In genomic region chr5:168219515-168220410, GRCh38 we compare ENCODE assay signal across 8 cellular contexts.
DNase-seq lines count a peak whose midpoint lies in the region; ATAC-seq and TF ChIP-seq lines count a peak whose summit lies in the region.

No MANE protein-coding gene starts in this region.

- H3K36me3 Mint-ChIP-seq in effector memory CD8-positive, alpha-beta T cell (ENCODE audit: insufficient read depth), result no peaks in the 10 kb centered on the region

- H3K27me3 Mint-ChIP-seq in effector memory CD8-positive, alpha-beta T cell, result peaks cover 7 to 9% of the 10 kb centered on the region in 2 donors

- ATAC-seq in GM18511 (IDR thresholded peaks at IDR 0.05; ENCODE audit: unreplicated experiment) (peak; percentile 94), HG02884 (IDR thresholded peaks at IDR 0.05; ENCODE audit: unreplicated experiment) (peak; percentile 92), lower lobe of right lung (peak; percentile 77 to 80)
- ATAC-seq in effector memory CD8-positive, alpha-beta T cell (replicated peaks), result peak; percentile 47

- no peak overlapping the region for H3K27ac ChIP-seq in lower lobe of right lung
- no peak overlapping the region for H3K27ac ChIP-seq in testis

- no peaks in the 10 kb centered on the region for H3K27me3 ChIP-seq in lower lobe of right lung (ENCODE audit: low read depth)
- no peaks in the 10 kb centered on the region for H3K27me3 ChIP-seq in testis

- no peak overlapping the region for H3K27ac Mint-ChIP-seq in effector memory CD8-positive, alpha-beta T cell

- 30 to 32% methylated on average over 8 of the region's 8 CpGs for WGBS in testis, 2 donors

- DNase-seq in CD1c-positive myeloid dendritic cell (ENCODE audit: extremely low spot score) (peak; percentile 87), NCI-H1105 treated with DMSO at 0.1 percent for 48 hours (lab: John Stamatoyannopoulos, UW) (peak; percentile 43), T follicular helper cell (ENCODE audit: low read depth) (peak; percentile 25), lower lobe of right lung (no peak), testis (peak; percentile 80)
- peak; percentile 7 to 35 (median 7) for DNase-seq in effector memory CD8-positive, alpha-beta T cell

- intact Hi-C loops in lower lobe of right lung (cut with DNase I), result loop anchor here (10.0 kb wide), 1 partner anchor 495 kb away; no protein-coding TSS in a partner anchor
- intact Hi-C loops in testis (cut with DNase I; ENCODE audit: low total_unique reads), result loop anchor here (10.0 kb wide), 1 partner anchor 495 kb away; no protein-coding TSS in a partner anchor

- H3K9me3 Mint-ChIP-seq in effector memory CD8-positive, alpha-beta T cell, result no peaks in the 10 kb centered on the region

- no peaks in the 10 kb centered on the region for H3K9me3 ChIP-seq in lower lobe of right lung
- no peaks in the 10 kb centered on the region for H3K9me3 ChIP-seq in testis

- peaks cover 2 to 5% of the 10 kb centered on the region in 2 donors for H3K4me1 Mint-ChIP-seq in effector memory CD8-positive, alpha-beta T cell (ENCODE audit: low read depth in 2 of 2)

- no peak overlapping the region for H3K4me3 ChIP-seq in lower lobe of right lung
- no peak overlapping the region for H3K4me3 ChIP-seq in testis

- H3K4me1 ChIP-seq in lower lobe of right lung, result no peaks in the 10 kb centered on the region
- H3K4me1 ChIP-seq in testis, result no peaks in the 10 kb centered on the region

- no peak for TF ChIP-seq POLR2A in testis (IDR thresholded peaks at IDR 0.05)

- TF ChIP-seq CTCF in lower lobe of right lung (IDR thresholded peaks at IDR 0.05) (peak; percentile 89), testis (IDR thresholded peaks at IDR 0.05) (peak; percentile 85 to 94 (median 88))

- H3K4me3 Mint-ChIP-seq in effector memory CD8-positive, alpha-beta T cell, result peak overlapping the region; percentile 21

- H3K36me3 ChIP-seq in lower lobe of right lung, result no peaks in the 10 kb centered on the region
- no peaks in the 10 kb centered on the region for H3K36me3 ChIP-seq in testis (ENCODE audit: low read depth, missing control alignments)
